Comparison of ENCODE assay signal across 8 cellular contexts in genomic region chr20:50153500-50154377, GRCh38. TPM values are rescaled to one million over a fixed set of nuclear protein-coding genes. Genes with fewer than 3 reads are reported as not detected.
DNase-seq lines count a peak whose midpoint lies in the region; ATAC-seq and TF ChIP-seq lines count a peak whose summit lies in the region.

PEDS1 (minus strand) TSS chr20:50153723; CDS start chr20:50153637, 86 bp downstream.

- intact Hi-C loops in adrenal gland (cut with DNase I) = no loop called here
- intact Hi-C loops in heart right ventricle (cut with DNase I) = no loop called here
- intact Hi-C loops in prostate gland (cut with DNase I) = no loop called here

- H3K4me3 ChIP-seq in GM12864 (ENCODE audit: low read depth, low read length) (peak within 1 kb of the TSS; percentile 97), adrenal gland (peak within 1 kb of the TSS; percentile 28 to 93 (median 83)), heart right ventricle (peak within 1 kb of the TSS; percentile 80 to 100 (median 97)), prostate gland (peak within 1 kb of the TSS; percentile 96)

- H3K4me1 ChIP-seq in adrenal gland (replicated peaks in 1 of 2) = peaks cover 24 to 36% of the 10 kb centered on the region in 2 donors
- peaks cover 10 to 50% (median 46%) of the 10 kb centered on the region in 9 donors for H3K4me1 ChIP-seq in heart right ventricle
- H3K4me1 ChIP-seq in prostate gland (replicated peaks) = peaks cover 25% of the 10 kb centered on the region

- peak; percentile 95 for ATAC-seq in HG02642 (IDR thresholded peaks at IDR 0.05; ENCODE audit: poor library complexity, unreplicated experiment)
- peak; percentile 96 to 99 (median 97) for ATAC-seq in heart right ventricle

- WGBS in adrenal gland, 4 donors = 2 to 7% (median 3%) methylated on average over 7 to 99 of the region's 99 CpGs
- WGBS in heart right ventricle, 2 donors = 2 to 4% methylated on average over 79 to 99 of the region's 99 CpGs
- 1% methylated on average over 94 of the region's 99 CpGs for WGBS in prostate gland

- H3K9me3 ChIP-seq in adrenal gland (replicated peaks in 1 of 3) = no peaks in the 10 kb centered on the region
- H3K9me3 ChIP-seq in heart right ventricle = no peaks in the 10 kb centered on the region
- no peaks in the 10 kb centered on the region for H3K9me3 ChIP-seq in prostate gland

- H3K27me3 ChIP-seq in adrenal gland = no peaks in the 10 kb centered on the region
- no peaks in the 10 kb centered on the region for H3K27me3 ChIP-seq in heart right ventricle
- no peaks in the 10 kb centered on the region for H3K27me3 ChIP-seq in prostate gland (replicated peaks; ENCODE audit: insufficient read depth)

- peak within 1 kb of the TSS; percentile 39 to 96 (median 87) for H3K27ac ChIP-seq in adrenal gland
- H3K27ac ChIP-seq in heart right ventricle = peak within 1 kb of the TSS; percentile 57 to 98 (median 96)
- peak within 1 kb of the TSS; percentile 88 to 90 for H3K27ac ChIP-seq in prostate gland

- DNase-seq in GM12864 (ENCODE audit: low read depth) = peak; percentile 38
- DNase-seq in NCI-H128 (lab: John Stamatoyannopoulos, UW; ENCODE audit: unreplicated experiment) = peak; percentile 79
- peak; percentile 69 to 87 (median 74) for DNase-seq in T-helper 1 cell
- peak; percentile 90 to 93 (median 92) for DNase-seq in adrenal gland
- peak; percentile 91 to 94 for DNase-seq in heart right ventricle
- DNase-seq in prostate gland (ENCODE audit: low spot score) = peak; percentile 91
- peak; percentile 91 for DNase-seq in ureter (ENCODE audit: low spot score)

- TF ChIP-seq POLR2A in adrenal gland (IDR thresholded peaks at IDR 0.05) (peak; percentile 89 to 95), prostate gland (IDR thresholded peaks at IDR 0.05) (peak; percentile 79)

- H3K36me3 ChIP-seq in adrenal gland (replicated peaks in 1 of 2) (no peaks in the 10 kb centered on the region), heart right ventricle (peaks cover 0 to 17% (median 0%) of the 10 kb centered on the region in 9 donors), prostate gland (no peaks in the 10 kb centered on the region)

- TF ChIP-seq CTCF in GM12864 (IDR thresholded peaks at IDR 0.05; ENCODE audit: low read depth, low read length, missing control alignments) (no peak), adrenal gland (IDR thresholded peaks at IDR 0.05) (peak in 1 of 6 experiments; percentile 34), heart right ventricle (IDR thresholded peaks at IDR 0.05) (peak in 1 of 9 donors; percentile 12), prostate gland (IDR thresholded peaks at IDR 0.05) (peak in 2 of 4 experiments; percentile 9 to 26)

RNA-seq across cellular contexts. Expression of gene PEDS1, which starts in this region (rescaled TPM):
- total RNA-seq in adrenal gland (10 to 100 TPM; 18.7 to 39.1 (median 28.5) TPM), heart right ventricle (10 to 100 TPM; 12.2 to 36.2 (median 19.4) TPM), prostate gland (10 to 100 TPM; 34.5 to 54.8 TPM), ureter (31.3 TPM)
- polyA plus RNA-seq in adrenal gland (10 to 100 TPM; 29.4 to 32.6 (median 30.2) TPM), heart right ventricle (10 to 100 TPM; 31.1 to 40.2 TPM)

Comparison
In these comparisons a context has a peak if more than half of its experiments do, and no peak if none do; other contexts are left out.
1. Peak in every context shown above with its lines: DNase-seq, ATAC-seq, H3K4me3 ChIP-seq and H3K27ac ChIP-seq.
2. DNase-seq: peak in every context shown above with its lines; median percentile 92 in heart right ventricle; 92 in adrenal gland; 91 in prostate gland; 91 in ureter; 79 in NCI-H128; 74 in T-helper 1 cell; 38 in GM12864.